In genomic region chr17:42886283-42887176, GRCh38 we compare ENCODE assay signal across 1 cellular context.
A peak's percentile ranks its signal among the peaks of the same experiment; 100 is the strongest.
TF ChIP-seq lines count a peak whose summit lies in the region.

No MANE protein-coding gene starts in this region.

TF ChIP-seq in HepG2, 621 proteins besides CTCF, POLR2A, EP300 and RAD21 (continues in another document):
- no peak for TF ChIP-seq MLXIP (CRISPR knock-in tag; IDR thresholded peaks at IDR 0.05; ENCODE audit: borderline replicate concordance)
- no peak for TF ChIP-seq HES4 (CRISPR knock-in tag; IDR thresholded peaks at IDR 0.05; ENCODE audit: borderline replicate concordance)
- peak; percentile 79; the same call in 1 of the 2 replicates for TF ChIP-seq ZNF792 (CRISPR knock-in tag; IDR thresholded peaks at IDR 0.05)
- peak; percentile 82 for TF ChIP-seq IRF9 (CRISPR knock-in tag; IDR thresholded peaks at IDR 0.05; ENCODE audit: borderline replicate concordance)
- TF ChIP-seq ZNF646 (CRISPR knock-in tag; IDR thresholded peaks at IDR 0.05), result no peak
- no peak for TF ChIP-seq FUBP1 (CRISPR knock-in tag; IDR thresholded peaks at IDR 0.05; ENCODE audit: borderline replicate concordance)
- TF ChIP-seq CC2D1A (CRISPR knock-in tag; IDR thresholded peaks at IDR 0.05), result 0 out of 2 replicates have a peak, but pooled peaks have one; percentile 71
- TF ChIP-seq ZNF761 (CRISPR knock-in tag; conservative IDR thresholded peaks at IDR 0.05), result peak; percentile 86
- no peak for TF ChIP-seq ZFP36 (IDR thresholded peaks at IDR 0.05; ENCODE audit: borderline replicate concordance, low read depth, low read length, partially characterized antibody)
- TF ChIP-seq PHF8 (CRISPR knock-in tag; IDR thresholded peaks at IDR 0.05), result peak; percentile 48; the same call in 1 of the 2 replicates
- no peak for TF ChIP-seq PRMT3 (CRISPR knock-in tag; IDR thresholded peaks at IDR 0.05; ENCODE audit: borderline replicate concordance, low read depth)
- peak; percentile 57; the same call in 1 of the 2 replicates for TF ChIP-seq ZNF703 (CRISPR knock-in tag; IDR thresholded peaks at IDR 0.05; ENCODE audit: borderline replicate concordance)
- TF ChIP-seq SKI (IDR thresholded peaks at IDR 0.05; ENCODE audit: partially characterized antibody), result peak; percentile 48
- 0 out of 2 replicates have a peak, but pooled peaks have one; percentile 33 for TF ChIP-seq ZNF24 (IDR thresholded peaks at IDR 0.05)
- TF ChIP-seq KMT2B (CRISPR knock-in tag; IDR thresholded peaks at IDR 0.05), result no peak
- TF ChIP-seq TERF1 (CRISPR knock-in tag; IDR thresholded peaks at IDR 0.05), result no peak
- no peak for TF ChIP-seq NFRKB (IDR thresholded peaks at IDR 0.05)
- no peak; the same call in 1 of the 2 replicates for TF ChIP-seq ZZZ3 (CRISPR knock-in tag; IDR thresholded peaks at IDR 0.05; ENCODE audit: borderline replicate concordance)
- TF ChIP-seq ZNF670 (CRISPR knock-in tag; IDR thresholded peaks at IDR 0.05; ENCODE audit: borderline replicate concordance), result no peak
- no peak for TF ChIP-seq ZNF260 (CRISPR knock-in tag; IDR thresholded peaks at IDR 0.05; ENCODE audit: borderline replicate concordance, low read depth)
- TF ChIP-seq HMGA1 (CRISPR knock-in tag; conservative IDR thresholded peaks at IDR 0.05), result no peak
- peak; percentile 58 for TF ChIP-seq GABPB1 (CRISPR knock-in tag; IDR thresholded peaks at IDR 0.05)
- TF ChIP-seq ZNF740 (CRISPR knock-in tag; IDR thresholded peaks at IDR 0.05), result no peak
- no peak for TF ChIP-seq NONO (IDR thresholded peaks at IDR 0.05)
- TF ChIP-seq NONO (CRISPR knock-in tag; conservative IDR thresholded peaks at IDR 0.05), result peak; percentile 96
- TF ChIP-seq ELF1 (CRISPR knock-in tag; IDR thresholded peaks at IDR 0.05), result no peak; the same call in none of the 2 replicates
- no peak for TF ChIP-seq ZFYVE20 (CRISPR knock-in tag; IDR thresholded peaks at IDR 0.05; ENCODE audit: borderline replicate concordance, low read depth)
- no peak for TF ChIP-seq ZFP62 (CRISPR knock-in tag; IDR thresholded peaks at IDR 0.05)
- no peak; the same call in 1 of the 2 replicates for TF ChIP-seq DRAP1 (CRISPR knock-in tag; IDR thresholded peaks at IDR 0.05)
- TF ChIP-seq ZNF337 (CRISPR knock-in tag; IDR thresholded peaks at IDR 0.05; ENCODE audit: borderline replicate concordance, low read depth), result no peak
- TF ChIP-seq DNMT3B (CRISPR knock-in tag; conservative IDR thresholded peaks at IDR 0.05), result 0 out of 2 replicates have a peak, but pooled peaks have one; percentile 56
- no peak for TF ChIP-seq ZNF75D (CRISPR knock-in tag; IDR thresholded peaks at IDR 0.05; ENCODE audit: borderline replicate concordance)
- TF ChIP-seq DNMT1 (CRISPR knock-in tag; IDR thresholded peaks at IDR 0.05), result 0 out of 2 replicates have a peak, but pooled peaks have one; percentile 18
- peak; percentile 88; the same call in 1 of the 2 replicates for TF ChIP-seq SNAPC5 (CRISPR knock-in tag; IDR thresholded peaks at IDR 0.05; ENCODE audit: borderline replicate concordance)
- TF ChIP-seq KDM5B (CRISPR knock-in tag; IDR thresholded peaks at IDR 0.05; ENCODE audit: borderline replicate concordance), result no peak
- TF ChIP-seq SP4 (CRISPR knock-in tag; IDR thresholded peaks at IDR 0.05), result peak; percentile 44; the same call in 1 of the 2 replicates
- TF ChIP-seq ZKSCAN8 (CRISPR knock-in tag; IDR thresholded peaks at IDR 0.05; ENCODE audit: borderline replicate concordance), result no peak; the same call in 1 of the 2 replicates
- no peak for TF ChIP-seq ZNF124 (CRISPR knock-in tag; IDR thresholded peaks at IDR 0.05)
- no peak for TF ChIP-seq ZSCAN9 (CRISPR knock-in tag; IDR thresholded peaks at IDR 0.05; ENCODE audit: borderline replicate concordance)
- 0 out of 2 replicates have a peak, but pooled peaks have one; percentile 46 for TF ChIP-seq TRAFD1 (CRISPR knock-in tag; IDR thresholded peaks at IDR 0.05; ENCODE audit: borderline replicate concordance)
- 0 out of 2 replicates have a peak, but pooled peaks have one; percentile 61 for TF ChIP-seq CCDC6 (CRISPR knock-in tag; IDR thresholded peaks at IDR 0.05)
- TF ChIP-seq MED8 (CRISPR knock-in tag; IDR thresholded peaks at IDR 0.05; ENCODE audit: insufficient replicate concordance), result no peak
- no peak for TF ChIP-seq TRIM22 (IDR thresholded peaks at IDR 0.05)
- no peak for TF ChIP-seq SRSF9 (IDR thresholded peaks at IDR 0.05; ENCODE audit: borderline replicate concordance, insufficient read depth, low read depth, low read length, poor library complexity, severe bottlenecking)
